Comparison of ENCODE assay signal across 10 cellular contexts in genomic region chr15:89115547-89115946, GRCh38. TPM values are rescaled to one million over a fixed set of nuclear protein-coding genes. Genes with fewer than 3 reads are reported as not detected.
DNase-seq lines count a peak whose midpoint lies in the region; TF ChIP-seq lines count a peak whose summit lies in the region.
"Had no signal": no experiment of that assay in that cellular context is flagged by ENCODE, and none has a peak within 500 bp of the region (broad histone marks: within the 10 kb centered on the region; RNA-seq: fewer than 3 reads in every experiment).

No MANE protein-coding gene starts in this region.

- CTCF ChIA-PET in HEK293T (lab: Yijun Ruan, JAX): interaction anchor here (2.1 kb wide), 1 partner anchor 56 kb away, joined by 6 read pairs; no protein-coding TSS in a partner anchor

- DNase-seq in DMS53 (lab: John Stamatoyannopoulos, UW) (peak; percentile 97), NCI-H2171 (lab: John Stamatoyannopoulos, UW) (peak; percentile 67), cerebellar cortex (ENCODE audit: low spot score) (peak; percentile 88), mucosa of gallbladder (ENCODE audit: low spot score) (peak; percentile 86), NCI-H1048 (lab: John Stamatoyannopoulos, UW) (no peak), HEK293T (ENCODE audit: extremely low spot score) (no peak)
- DNase-seq in central memory CD4-positive, alpha-beta T cell: no peak
- no peak for DNase-seq in NK-92 treated with Interleukin-12 subunit alpha and Interleukin-12 subunit beta, amount 100 ng/mL, for 24 hours (lab: John Stamatoyannopoulos, UW)
- DNase-seq: cortex of kidney; stimulated activated CD4-positive, alpha-beta T cell treated with anti-CD3 and anti-CD28 coated beads, Interleukin-4, amount 100 ng/mL, for 1 hour had no signal

- POLR2A ChIA-PET in HEK293T (lab: Yijun Ruan, JAX): interaction anchor here (0.9 kb wide), 1 partner anchor 17 kb away, joined by 5 read pairs; no protein-coding TSS in a partner anchor

TF ChIP-seq in HEK293T, 16 proteins besides CTCF, POLR2A, EP300 and RAD21:
- TF ChIP-seq ZNF384 (IDR thresholded peaks at IDR 0.05) (no peak), BHLHE40 (IDR thresholded peaks at IDR 0.05; ENCODE audit: borderline replicate concordance) (no peak), ELF4 (IDR thresholded peaks at IDR 0.05) (no peak), NFRKB (IDR thresholded peaks at IDR 0.05) (no peak), SUZ12 (IDR thresholded peaks at IDR 0.05) (no peak), ARNT (IDR thresholded peaks at IDR 0.05) (no peak), TARDBP (IDR thresholded peaks at IDR 0.05) (no peak), FOXK2 (IDR thresholded peaks at IDR 0.05) (no peak), SP1 (IDR thresholded peaks at IDR 0.05) (no peak), LEF1 (IDR thresholded peaks at IDR 0.05; ENCODE audit: borderline replicate concordance) (no peak), CTBP1 (IDR thresholded peaks at IDR 0.05; ENCODE audit: borderline replicate concordance) (no peak), FOXA1 (IDR thresholded peaks at IDR 0.05) (no peak), HDGF (IDR thresholded peaks at IDR 0.05; ENCODE audit: borderline replicate concordance) (no peak)
TF ChIP-seq in HEK293T: peak in this region for 0.

RNA-seq across cellular contexts. Expression of gene ABHD2, which starts 27.3 kb away (rescaled TPM):
- 430 TPM for total RNA-seq in mucosa of gallbladder

Comparison
In these comparisons a context has a peak if more than half of its experiments do, and no peak if none do; other contexts are left out.
1. DNase-seq: peak in DMS53 (single experiment), NCI-H2171 (single experiment), cerebellar cortex (single experiment) and mucosa of gallbladder (single experiment); none in NCI-H1048 (single experiment), central memory CD4-positive, alpha-beta T cell (single experiment), NK-92 treated with Interleukin-12 subunit alpha and Interleukin-12 subunit beta, amount 100 ng/mL, for 24 hours (single experiment) and HEK293T (single experiment).